In the genomic region with DNA sequence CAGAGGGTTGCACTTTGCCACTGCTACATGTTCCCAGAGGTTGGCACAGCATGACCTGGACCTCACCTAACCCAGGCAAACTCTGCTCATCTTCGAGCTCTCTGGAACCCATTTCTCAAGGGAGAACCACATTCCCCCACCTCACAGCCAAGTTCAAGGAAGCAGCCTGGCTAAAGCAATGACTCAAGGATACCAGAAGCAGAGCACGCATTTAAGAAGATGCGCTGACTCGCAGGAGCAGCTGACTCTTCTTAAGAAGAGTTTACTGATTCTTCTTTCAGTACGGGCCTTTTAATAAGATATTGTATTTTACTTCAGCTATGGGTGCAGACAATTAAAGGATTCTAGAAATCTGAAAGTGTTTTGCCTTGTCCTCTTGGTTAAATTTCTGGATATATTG, we compare ENCODE assay signal across 21 cellular contexts. TPM values are rescaled to one million over a fixed set of nuclear protein-coding genes. Genes with fewer than 3 reads are reported as not detected.
"Had no signal": no experiment of that assay in that cellular context is flagged by ENCODE, and none has a peak within 500 bp of the region (broad histone marks: within the 10 kb centered on the region; RNA-seq: fewer than 3 reads in every experiment).

No MANE protein-coding gene starts in this region.

- DNase-seq: activated CD4-positive, alpha-beta T cell treated with anti-CD3 and anti-CD28 coated beads for 1 hour; activated CD4-positive, alpha-beta T cell treated with anti-CD3 and anti-CD28 coated beads, Interleukin-2, amount 50 U/mL, for 1 hour; activated CD8-positive, alpha-beta T cell treated with anti-CD3 and anti-CD28 coated beads, Interleukin-2, amount 10 ng/mL, durations not matched to agents 7 days and 5 days; activated gamma-delta T cell treated with Interleukin-2 at 50 U/mL for 16 hours; activated T-cell treated with anti-CD3 and anti-CD28 coated beads, Interleukin-2, amount 50 U/mL, for 1 hour; aorta; colonic mucosa; dorsolateral prefrontal cortex; effector memory CD8-positive, alpha-beta T cell; gastrocnemius medialis; hippocampal formation; ovary; stimulated activated CD4-positive, alpha-beta T cell treated with anti-CD3 and anti-CD28 coated beads, Interleukin-4, amount 100 ng/mL, for 24 hours; substantia nigra; tibial artery had no signal

- H3K4me3 ChIP-seq: breast epithelium, colonic mucosa, dorsolateral prefrontal cortex, esophagus muscularis mucosa, gastrocnemius medialis, ovary, prostate gland, tibial artery had no signal

- H3K27me3 ChIP-seq: breast epithelium, colonic mucosa, ovary, tibial artery had no signal

- FAIRE-seq: endothelial cell of umbilical vein had no signal

- H3K4me1 ChIP-seq: breast epithelium, colonic mucosa, prostate gland had no signal

- ATAC-seq: activated CD8-positive, alpha-beta T cell treated with anti-CD3 and anti-CD28 coated beads, Interleukin-2, amount 10 ng/mL, durations not matched to agents 7 days and 5 days; effector memory CD8-positive, alpha-beta T cell; gastrocnemius medialis; natural killer cell treated with Interleukin-12 subunit alpha and Interleukin-12 subunit beta and Interleukin-15 and Interleukin-18, amount 100 ng/mL, for 72 hours had no signal

- H3K27ac ChIP-seq: breast epithelium, colonic mucosa, dorsolateral prefrontal cortex, esophagus muscularis mucosa, gastrocnemius medialis, neutrophil, ovary, prostate gland, tibial artery had no signal

- H3K36me3 ChIP-seq: breast epithelium, colonic mucosa, gastrocnemius medialis, neutrophil, ovary, prostate gland had no signal

- H3K9me3 ChIP-seq: breast epithelium, colonic mucosa, esophagus muscularis mucosa, gastrocnemius medialis, neutrophil, ovary, prostate gland, tibial artery had no signal

RNA-seq across cellular contexts. Expression of gene SEMA5A, which starts 4.1 kb away (rescaled TPM):
- total RNA-seq: activated CD8-positive, alpha-beta T cell treated with anti-CD3 and anti-CD28 coated beads, Interleukin-2, amount 10 ng/mL, durations not matched to agents 7 days and 5 days; natural killer cell treated with Interleukin-12 subunit alpha and Interleukin-12 subunit beta and Interleukin-15 and Interleukin-18, amount 100 ng/mL, for 72 hours had no signal
